ENCODE assay signal across 8 cellular contexts in the genomic region with DNA sequence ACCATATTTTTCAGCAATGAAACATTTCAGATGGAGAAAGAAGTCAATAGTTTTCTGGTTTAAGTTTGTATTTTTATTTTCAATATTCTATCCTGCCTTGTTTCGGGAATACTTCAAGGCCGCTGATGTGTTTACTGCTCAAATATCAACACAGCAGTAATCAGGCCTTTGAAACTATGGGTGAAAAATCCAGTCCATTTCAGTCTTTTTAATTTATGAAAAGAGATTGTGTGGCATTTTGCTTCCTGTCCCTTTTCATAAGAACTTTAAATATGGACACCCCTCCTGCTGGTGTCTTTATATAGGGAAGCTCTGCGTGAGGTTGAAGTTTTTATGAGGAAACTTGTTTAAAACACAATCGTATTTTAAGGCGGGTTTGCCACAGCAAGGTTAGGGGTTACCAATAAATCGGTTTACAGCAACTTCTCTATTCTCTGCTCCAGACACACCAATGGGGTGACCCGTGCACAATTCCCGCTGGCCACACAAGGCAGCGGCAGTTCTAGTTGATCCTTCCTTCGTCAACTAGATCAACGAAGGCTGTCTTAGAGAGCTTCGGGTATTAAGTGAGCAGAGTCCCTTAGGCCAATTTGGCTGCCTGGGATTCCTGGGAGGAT. TPM values are rescaled to one million over a fixed set of nuclear protein-coding genes. Genes with fewer than 3 reads are reported as not detected.
DNase-seq lines count a peak whose midpoint lies in the region; ATAC-seq and TF ChIP-seq lines count a peak whose summit lies in the region.

No MANE protein-coding gene starts in this region.

- intact Hi-C loops in PC-3 (cut with micrococcal nuclease): loop anchor here (1.0 to 5.0 kb wide), 4 partner anchors 45 to 130 kb away; no protein-coding TSS in a partner anchor
- intact Hi-C loops in esophagus muscularis mucosa (cut with DNase I): loop anchor here (5.0 kb wide), 1 partner anchor 155 kb away; no protein-coding TSS in a partner anchor

- no peaks in the 10 kb centered on the region for H3K36me3 ChIP-seq in PC-3 (ENCODE audit: low read depth, low read length)
- H3K36me3 ChIP-seq in esophagus muscularis mucosa: no peaks in the 10 kb centered on the region
- H3K36me3 ChIP-seq in muscle layer of duodenum (ENCODE audit: control insufficient read depth in 1 of 2, insufficient read depth in 2 of 2, low read length in 2 of 2): no peaks in the 10 kb centered on the region

- H3K27me3 ChIP-seq in AG04450 (ENCODE audit: control insufficient read depth, insufficient read depth, low read length) (no peaks in the 10 kb centered on the region), PC-3 (ENCODE audit: low read length) (no peaks in the 10 kb centered on the region), esophagus muscularis mucosa (no peaks in the 10 kb centered on the region), muscle layer of duodenum (ENCODE audit: low read depth, low read length) (no peaks in the 10 kb centered on the region)

- H3K4me1 ChIP-seq in PC-3 (ENCODE audit: insufficient read depth, low read length) (peaks cover 25% of the 10 kb centered on the region), esophagus muscularis mucosa (peaks cover 27 to 40% (median 29%) of the 10 kb centered on the region in 4 donors), muscle layer of duodenum (ENCODE audit: control insufficient read depth in 1 of 2, insufficient read depth in 2 of 2, low read length in 2 of 2) (peaks cover 0 to 2% of the 10 kb centered on the region in 2 donors)

- H3K9me3 ChIP-seq in AG04450 (ENCODE audit: control insufficient read depth, insufficient read depth, low read length): no peaks in the 10 kb centered on the region; the same call in 1 of the 2 replicates
- H3K9me3 ChIP-seq in PC-3 (ENCODE audit: low read length): no peaks in the 10 kb centered on the region
- H3K9me3 ChIP-seq in esophagus muscularis mucosa: no peaks in the 10 kb centered on the region
- H3K9me3 ChIP-seq in muscle layer of duodenum (ENCODE audit: control insufficient read depth in 1 of 2, low read length in 2 of 2): no peaks in the 10 kb centered on the region

- no peaks in the 10 kb centered on the region for H3K9me2 ChIP-seq in PC-3 (replicated peaks; ENCODE audit: low read length)

- peak overlapping the region; percentile 65 for H3K4me3 ChIP-seq in AG04450 (ENCODE audit: low read depth, low read length)
- H3K4me3 ChIP-seq in PC-3 (ENCODE audit: low read length): peak overlapping the region; percentile 77
- H3K4me3 ChIP-seq in esophagus muscularis mucosa: peak overlapping the region; percentile 79 to 91 (median 88)
- peak overlapping the region; percentile 83 to 87 for H3K4me3 ChIP-seq in muscle layer of duodenum (ENCODE audit: low read depth in 1 of 2, low read length in 2 of 2)

- no peak for TF ChIP-seq EP300 in esophagus muscularis mucosa (IDR thresholded peaks at IDR 0.05)

- H3K27ac ChIP-seq in AG04450 (ENCODE audit: low read depth, low read length) (peak overlapping the region; percentile 88), PC-3 (ENCODE audit: low read length) (peak overlapping the region; percentile 64), esophagus muscularis mucosa (replicated peaks in 1 of 4) (peak overlapping the region; percentile 88 to 95 (median 94)), muscle layer of duodenum (ENCODE audit: low read length) (peak overlapping the region; percentile 86)

- CTCF ChIA-PET in AG04450 (lab: Charles Lee): interaction anchor here (1.6 to 2.0 kb wide), 3 partner anchors 150 to 152 kb away, joined by 4 to 14 read pairs (median 5); no protein-coding TSS in a partner anchor
- CTCF ChIA-PET in PC-3 (lab: Charles Lee): interaction anchor here (0.5 kb wide), 1 partner anchor 150 kb away, joined by 6 read pairs; no protein-coding TSS in a partner anchor

- POLR2A ChIA-PET in AG04450 (lab: Yijun Ruan, JAX): interaction anchor here (0.6 to 1.8 kb wide), 5 partner anchors 30 to 64 kb away, joined by 3 to 5 read pairs (median 3); no protein-coding TSS in a partner anchor
- POLR2A ChIA-PET in PC-3 (lab: Charles Lee; ENCODE audit: unreplicated experiment): interaction anchor here (0.8 kb wide), 1 partner anchor 111 kb away, joined by 3 read pairs; no protein-coding TSS in a partner anchor

- DNase-seq in AG04450 (ENCODE audit: low read depth, low spot score) (no peak), PC-3 (no peak), esophagus muscularis mucosa (ENCODE audit: extremely low spot score) (no peak), GF-D8 (lab: John Stamatoyannopoulos, UW) (no peak)
- DNase-seq in activated CD8-positive, alpha-beta memory T cell treated with anti-CD3 and anti-CD28 coated beads, Interleukin-2, amount 50 U/mL, for 4 hours: no peak

- H3F3A ChIP-seq in PC-3 (ENCODE audit: low read length, unreplicated experiment): no peaks in the 10 kb centered on the region

- peak overlapping the region; percentile 82; the same call in 1 of the 2 replicates for H3K9ac ChIP-seq in PC-3 (ENCODE audit: low read length)

- BruUV-seq in PC-3 (replicated peaks; lab: Mats Ljungman, UMichigan): no TSS peak

- H3K4me2 ChIP-seq in PC-3 (ENCODE audit: low read length): peak overlapping the region; percentile 98

- peak overlapping the region; percentile 98 for H2AFZ ChIP-seq in PC-3 (ENCODE audit: low read length)

- peaks cover 4% of the 10 kb centered on the region; the same call in 1 of the 2 replicates for H4K20me1 ChIP-seq in PC-3 (ENCODE audit: low read length)

- no peak for TF ChIP-seq POLR2A in esophagus muscularis mucosa (IDR thresholded peaks at IDR 0.05; ENCODE audit: low read depth)

- WGBS in esophagus muscularis mucosa: 70% methylated on average over 10 of the region's 12 CpGs

- ATAC-seq in PC-3: peak; percentile 2
- no peak for ATAC-seq in HG03565 (IDR thresholded peaks at IDR 0.05; ENCODE audit: unreplicated experiment)
- no peak for ATAC-seq in GM21737 (IDR thresholded peaks at IDR 0.05; ENCODE audit: unreplicated experiment)

- no peak for TF ChIP-seq CTCF in AG04450 (IDR thresholded peaks at IDR 0.05; ENCODE audit: low read depth, low read length)
- no peak for TF ChIP-seq CTCF in PC-3 (conservative IDR thresholded peaks at IDR 0.05; ENCODE audit: low read depth, low read length)
- no peak for TF ChIP-seq CTCF in esophagus muscularis mucosa (IDR thresholded peaks at IDR 0.05)

- H3K79me2 ChIP-seq in PC-3 (ENCODE audit: low read length): peaks cover 37% of the 10 kb centered on the region

RNA-seq across cellular contexts. Expression of gene TANC1, which starts 1.2 kb away (rescaled TPM):
- polyA plus RNA-seq in AG04450 (2011; rRNA removed): 24.9 and 28.0 TPM in 2 replicates
- 65.8 and 70.7 TPM in 2 replicates for polyA minus RNA-seq in AG04450 (2011; rRNA and poly(A)+ RNA removed)
- total RNA-seq in PC-3 (2014; rRNA removed): 17.6 and 18.7 TPM in 2 replicates
- total RNA-seq in esophagus muscularis mucosa: 10 to 100 TPM; 34.3 to 54.0 (median 52.9) TPM
